ENCODE assay signal across 8 cellular contexts in the genomic region with DNA sequence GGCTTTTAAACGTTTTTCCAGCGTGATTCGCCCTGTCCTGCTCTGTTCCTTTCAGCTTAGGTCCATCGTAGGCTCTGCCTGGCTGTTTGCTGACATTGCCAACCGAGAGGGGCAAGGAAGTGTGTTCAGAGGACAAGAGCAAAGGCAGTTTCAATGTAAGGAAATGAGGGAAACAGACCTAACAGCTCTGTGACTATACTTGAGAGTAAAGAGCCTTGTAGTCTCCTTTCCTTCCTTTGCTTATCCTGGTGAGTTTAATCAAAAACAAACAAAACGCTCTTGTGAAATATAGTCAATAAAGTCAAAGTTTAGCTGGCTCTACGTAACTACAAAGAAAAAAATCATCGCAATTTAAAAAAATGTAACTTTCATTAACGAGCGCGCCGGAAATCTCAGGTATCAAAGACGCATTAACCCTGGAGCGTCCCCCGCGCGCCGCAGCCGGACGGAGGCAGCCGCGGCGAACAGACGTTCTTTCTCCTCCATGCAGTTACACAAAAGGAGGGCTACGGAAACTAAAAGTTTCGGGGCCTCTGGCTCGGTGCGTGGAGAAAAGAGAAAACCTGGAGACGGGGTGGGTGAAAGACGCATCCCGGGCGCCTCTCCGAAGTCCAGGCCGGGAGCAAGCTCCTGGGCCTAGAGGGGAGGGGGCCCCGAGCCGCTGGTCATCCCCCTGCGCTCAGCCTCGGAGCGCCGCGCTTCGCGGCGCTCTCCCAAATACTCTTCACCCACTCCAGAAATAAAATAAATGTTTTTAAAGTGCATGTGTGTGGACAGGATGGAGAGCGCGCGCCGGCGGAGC. TPM values are rescaled to one million over a fixed set of nuclear protein-coding genes. Genes with fewer than 3 reads are reported as not detected.
A peak's percentile ranks its signal among the peaks of the same experiment; 100 is the strongest.
DNase-seq lines count a peak whose midpoint lies in the region; ATAC-seq, FAIRE-seq and TF ChIP-seq lines count a peak whose summit lies in the region.

No MANE protein-coding gene starts in this region.

- H3K4me3 ChIP-seq in kidney (ENCODE audit: low read length in 2 of 2) (peak overlapping the region; percentile 92 to 93), stomach smooth muscle (ENCODE audit: low read length in 2 of 2) (peak overlapping the region; percentile 86 to 91)

- TF ChIP-seq POLR2A in GM12891 (IDR thresholded peaks at IDR 0.05; ENCODE audit: low read depth, low read length) = no peak

- H3K9me3 ChIP-seq in kidney (ENCODE audit: control insufficient read depth in 1 of 2, low read length in 2 of 2) = no peaks in the 10 kb centered on the region
- H3K9me3 ChIP-seq in stomach smooth muscle (ENCODE audit: control insufficient read depth in 2 of 2, low read length in 2 of 2) = no peaks in the 10 kb centered on the region

- no peaks in the 10 kb centered on the region for H3K27me3 ChIP-seq in stomach smooth muscle (ENCODE audit: control insufficient read depth in 1 of 2, insufficient read depth in 2 of 2, low read length in 2 of 2)

- H3K36me3 ChIP-seq in kidney (ENCODE audit: control insufficient read depth in 1 of 2, insufficient read depth in 2 of 2, low read length in 2 of 2) (no peaks in the 10 kb centered on the region), stomach smooth muscle (ENCODE audit: control insufficient read depth in 2 of 2, insufficient read depth in 2 of 2, low read length in 2 of 2) (no peaks in the 10 kb centered on the region)

- H3K27ac ChIP-seq in kidney (ENCODE audit: low read depth in 2 of 2, low read length in 2 of 2) = peak overlapping the region; percentile 84 to 95
- H3K27ac ChIP-seq in stomach smooth muscle (ENCODE audit: low read length) = peak overlapping the region; percentile 89

- H3K4me1 ChIP-seq in kidney (ENCODE audit: control insufficient read depth in 1 of 2, insufficient read depth in 1 of 2, low read depth in 1 of 2, low read length in 2 of 2) (peaks cover 0 to 5% of the 10 kb centered on the region in 2 donors), stomach smooth muscle (ENCODE audit: control insufficient read depth, insufficient read depth, low read length) (no peaks in the 10 kb centered on the region)

- no peak for TF ChIP-seq CTCF in kidney (IDR thresholded peaks at IDR 0.05; ENCODE audit: borderline replicate concordance, extremely low read depth, insufficient read depth)

- peak overlapping the region; percentile 71 to 95 for H3K9ac ChIP-seq in kidney (ENCODE audit: low read length in 2 of 2)
- peak overlapping the region; percentile 77 to 88 for H3K9ac ChIP-seq in stomach smooth muscle (ENCODE audit: low read length in 2 of 2)

- no peak for ATAC-seq in GM19467 (IDR thresholded peaks at IDR 0.05; ENCODE audit: unreplicated experiment)

- intact Hi-C loops in kidney (cut with DNase I) = no loop called here

- FAIRE-seq in kidney (lab: Jason Lieb, UNC) (no peak), GM12891 (lab: Jason Lieb, UNC) (no peak)

- DNase-seq in EL (peak; percentile 59), NCI-H1436 treated with DMSO at 0.1 percent for 48 hours (lab: John Stamatoyannopoulos, UW) (peak; percentile 22), brain pericyte (ENCODE audit: low read depth, low spot score) (peak; percentile 47), kidney (peak; percentile 84), GM12891 (ENCODE audit: insufficient read length, low spot score) (no peak)
- no peak for DNase-seq in activated naive CD4-positive, alpha-beta T cell treated with anti-CD3 and anti-CD28 coated beads, Interleukin-2, amount 50 U/mL, for 16 hours

TF ChIP-seq in GM12891, 5 proteins besides CTCF, POLR2A, EP300 and RAD21:
- TF ChIP-seq TAF1 (IDR thresholded peaks at IDR 0.05; ENCODE audit: low read depth, low read length) = no peak
- no peak for TF ChIP-seq PAX5 (IDR thresholded peaks at IDR 0.05; ENCODE audit: insufficient read depth, low read length, severe bottlenecking)
- TF ChIP-seq POU2F2 (IDR thresholded peaks at IDR 0.05; ENCODE audit: low read depth, low read length) = no peak
- TF ChIP-seq SPI1 (IDR thresholded peaks at IDR 0.05; ENCODE audit: low read depth, low read length) = no peak
- no peak for TF ChIP-seq POLR2AphosphoS5 (IDR thresholded peaks at IDR 0.05; ENCODE audit: low read depth, low read length)
TF ChIP-seq in GM12891: peak in this region for 0.

RNA-seq across cellular contexts. Expression of a gene that starts 0.6 kb away (rescaled TPM):
- total RNA-seq in kidney = 71.2 TPM
- 27.2 TPM for polyA plus RNA-seq in kidney (ENCODE audit: insufficient read depth, low read depth, low replicate concordance)
- not detected for polyA plus RNA-seq in GM12891 (2012; ENCODE audit: low read depth, missing spikeins)

Comparison
In these comparisons a context has a peak if more than half of its experiments do, and no peak if none do; other contexts are left out.
1. DNase-seq: peak in EL (single experiment), NCI-H1436 treated with DMSO at 0.1 percent for 48 hours (single experiment), brain pericyte (single experiment) and kidney (single experiment); none in activated naive CD4-positive, alpha-beta T cell treated with anti-CD3 and anti-CD28 coated beads, Interleukin-2, amount 50 U/mL, for 16 hours (single experiment) and GM12891 (single experiment).